In the genomic region with DNA sequence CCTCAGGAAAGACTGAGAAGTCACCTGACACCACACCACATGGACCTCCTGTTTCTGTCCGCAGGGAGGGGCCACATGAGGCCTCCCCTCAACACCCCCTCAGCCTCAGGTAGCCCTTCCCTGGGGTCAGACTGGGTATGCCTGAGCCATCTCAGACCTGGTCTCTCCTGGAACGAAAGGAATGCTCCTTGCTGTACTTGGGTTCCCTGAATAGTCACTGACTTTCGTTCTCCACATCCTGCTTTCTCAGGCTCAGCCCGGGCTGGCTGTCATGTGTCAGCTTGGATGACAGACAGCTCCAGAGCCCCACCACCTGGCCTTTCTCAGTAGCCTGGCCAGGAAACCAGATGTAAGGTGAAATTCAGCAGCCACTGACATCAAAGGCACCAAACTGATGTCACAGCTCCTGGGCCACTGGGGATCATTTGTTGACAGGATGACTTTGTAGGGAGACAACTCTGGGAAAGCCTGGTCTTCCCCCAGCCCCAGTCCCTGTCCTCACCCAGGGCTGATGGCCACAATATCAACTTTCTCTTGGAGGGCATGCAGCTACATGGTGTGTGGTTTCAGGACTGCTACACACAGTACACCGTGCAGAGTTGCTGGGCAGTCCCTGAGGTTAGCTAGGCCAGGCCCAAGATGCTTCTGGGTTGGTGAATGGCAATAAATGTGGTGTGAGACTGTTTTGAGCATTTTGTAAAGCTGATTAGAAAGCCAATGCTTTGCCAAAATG, we compare ENCODE assay signal across 9 cellular contexts.
DNase-seq lines count a peak whose midpoint lies in the region; ATAC-seq and TF ChIP-seq lines count a peak whose summit lies in the region.
"Had no signal": no experiment of that assay in that cellular context is flagged by ENCODE, and none has a peak within 500 bp of the region (broad histone marks: within the 10 kb centered on the region; RNA-seq: fewer than 3 reads in every experiment).

No MANE protein-coding gene starts in this region.

- intact Hi-C loops in upper lobe of right lung (cut with DNase I), result no loop called here

- peak; percentile 1 for TF ChIP-seq CTCF in GM20000 (IDR thresholded peaks at IDR 0.05; ENCODE audit: extremely low read depth, missing control alignments)
- peak; percentile 49 for TF ChIP-seq CTCF in foreskin keratinocyte (conservative IDR thresholded peaks at IDR 0.05)
- no peak for TF ChIP-seq CTCF in upper lobe of right lung (IDR thresholded peaks at IDR 0.05)

- H3K27me3 Mint-ChIP-seq in effector memory CD8-positive, alpha-beta T cell, result peaks cover 8 to 28% of the 10 kb centered on the region in 2 donors

- no peaks in the 10 kb centered on the region for H3K4me1 ChIP-seq in foreskin keratinocyte
- no peaks in the 10 kb centered on the region for H3K4me1 ChIP-seq in upper lobe of right lung

- no peak overlapping the region for H3K4me3 Mint-ChIP-seq in effector memory CD8-positive, alpha-beta T cell
- H3K4me3 Mint-ChIP-seq: central memory CD8-positive, alpha-beta T cell had no signal

- DNase-seq in DMS 273 (lab: John Stamatoyannopoulos, UW; ENCODE audit: unreplicated experiment) (peak; percentile 89), GM20000 (ENCODE audit: low spot score) (peak; percentile 49), NCI-H345 treated with DMSO at 0.1 percent for 48 hours (lab: John Stamatoyannopoulos, UW; ENCODE audit: unreplicated experiment) (peak; percentile 0), foreskin keratinocyte (peak in 1 of 2 donors; percentile 46), upper lobe of right lung (no peak)
- DNase-seq in effector memory CD8-positive, alpha-beta T cell, result no peak

- H3K27me3 ChIP-seq in foreskin keratinocyte (peaks cover 5% of the 10 kb centered on the region), upper lobe of right lung (no peaks in the 10 kb centered on the region)

- no peaks in the 10 kb centered on the region for H3K4me1 Mint-ChIP-seq in effector memory CD8-positive, alpha-beta T cell (ENCODE audit: low read depth in 2 of 2)
- H3K4me1 Mint-ChIP-seq: central memory CD8-positive, alpha-beta T cell had no signal

- H3K9me3 ChIP-seq in upper lobe of right lung, result no peaks in the 10 kb centered on the region

- H3K27ac ChIP-seq in foreskin keratinocyte (no peak overlapping the region), upper lobe of right lung (no peak overlapping the region)

- no peak overlapping the region for H3K27ac Mint-ChIP-seq in effector memory CD8-positive, alpha-beta T cell

- H3K36me3 ChIP-seq in upper lobe of right lung, result no peaks in the 10 kb centered on the region

- H3K9me3 Mint-ChIP-seq in effector memory CD8-positive, alpha-beta T cell, result peaks cover 0 to 3% of the 10 kb centered on the region in 2 donors
- H3K9me3 Mint-ChIP-seq: central memory CD8-positive, alpha-beta T cell had no signal

- H3K36me3 Mint-ChIP-seq in effector memory CD8-positive, alpha-beta T cell (ENCODE audit: insufficient read depth), result no peaks in the 10 kb centered on the region

- no peak overlapping the region for H3K4me3 ChIP-seq in upper lobe of right lung

- ATAC-seq in foreskin keratinocyte (peak; percentile 66), upper lobe of right lung (peak; percentile 13), GM21825 (IDR thresholded peaks at IDR 0.05; ENCODE audit: unreplicated experiment) (no peak), GM21737 (IDR thresholded peaks at IDR 0.05; ENCODE audit: unreplicated experiment) (no peak)
- no peak for ATAC-seq in effector memory CD8-positive, alpha-beta T cell (replicated peaks)

Comparison
In these comparisons a context has a peak if more than half of its experiments do, and no peak if none do; other contexts are left out.
1. DNase-seq: peak in DMS 273 (single experiment), GM20000 (single experiment) and NCI-H345 treated with DMSO at 0.1 percent for 48 hours (single experiment); none in upper lobe of right lung (single experiment) and effector memory CD8-positive, alpha-beta T cell (0 of 3).
2. ATAC-seq: peak in foreskin keratinocyte (single experiment) and upper lobe of right lung (single experiment); none in GM21825 (single experiment), effector memory CD8-positive, alpha-beta T cell (single experiment) and GM21737 (single experiment).